Comparison of ENCODE assay signal across 2 cellular contexts in genomic region chr12:67025543-67026114, GRCh38.
TF ChIP-seq lines count a peak whose summit lies in the region.

No MANE protein-coding gene starts in this region.

TF ChIP-seq in WTC11, 78 proteins besides CTCF, POLR2A, EP300 and RAD21:
- TF ChIP-seq PRDM15 (CRISPR knock-in tag; IDR thresholded peaks at IDR 0.05) (no peak), HMGA2 (CRISPR knock-in tag; IDR thresholded peaks at IDR 0.05) (peak; percentile 71)

TF ChIP-seq in H1, 55 proteins besides CTCF, POLR2A, EP300 and RAD21 (continued from another document):
- no peak for TF ChIP-seq CHD7 (IDR thresholded peaks at IDR 0.05; ENCODE audit: insufficient replicate concordance, low read length)
- TF ChIP-seq SIN3A (conservative IDR thresholded peaks at IDR 0.05 in 1 of 2, IDR thresholded peaks at IDR 0.05 in 1 of 2; ENCODE audit: low read depth in 1 of 2, low read length in 2 of 2), result no peak
